In genomic region chr2:159265171-159265576, GRCh38 we compare ENCODE assay signal across 17 cellular contexts. TPM values are rescaled to one million over a fixed set of nuclear protein-coding genes. Genes with fewer than 3 reads are reported as not detected.
A peak's percentile ranks its signal among the peaks of the same experiment; 100 is the strongest.
DNase-seq lines count a peak whose midpoint lies in the region; FAIRE-seq and TF ChIP-seq lines count a peak whose summit lies in the region.
"Had no signal": no experiment of that assay in that cellular context is flagged by ENCODE, and none has a peak within 500 bp of the region (broad histone marks: within the 10 kb centered on the region; RNA-seq: fewer than 3 reads in every experiment).

No MANE protein-coding gene starts in this region.

- H3K79me2 ChIP-seq in H1 (ENCODE audit: control insufficient read depth in 1 of 2, insufficient read depth in 2 of 2, low read length in 2 of 2) = no peaks in the 10 kb centered on the region
- H3K79me2 ChIP-seq in mesendoderm (ENCODE audit: control insufficient read depth, insufficient read depth, low read length) = no peaks in the 10 kb centered on the region

- H3K23ac ChIP-seq in H1 (ENCODE audit: insufficient read length) = no peak overlapping the region
- H3K23ac ChIP-seq in mesendoderm (ENCODE audit: low read length) = no peak overlapping the region

- H3K9ac ChIP-seq in H1 (replicated peaks in 1 of 4; ENCODE audit: extremely low read depth in 1 of 4, low read depth in 3 of 4, low read length in 3 of 4) (no peak overlapping the region), mesendoderm (ENCODE audit: low read length) (no peak overlapping the region)
- H3K9ac ChIP-seq: BLaER1 treated with 17β-estradiol and CSF1 and Interleukin-3, amounts not matched to agents 10 nM and 100 nM had no signal

- H3K36me3 ChIP-seq in H1 (ENCODE audit: control insufficient read depth in 2 of 4, insufficient read depth in 4 of 4, low read length in 3 of 4) (no peaks in the 10 kb centered on the region), mesendoderm (ENCODE audit: control insufficient read depth, insufficient read depth, low read length) (no peaks in the 10 kb centered on the region), WERI-Rb-1 (no peaks in the 10 kb centered on the region)

- CTCF ChIA-PET in H1 (lab: Charles Lee; ENCODE audit: partially characterized antibody) = interaction anchor here (0.6 to 0.7 kb wide), 2 partner anchors 21 to 26 kb away, joined by 3 read pairs; no protein-coding TSS in a partner anchor

- no peak for TF ChIP-seq EP300 in H1 (IDR thresholded peaks at IDR 0.05; ENCODE audit: borderline replicate concordance in 1 of 2, low read depth in 2 of 2, low read length in 2 of 2)

- H3K4me3 ChIP-seq in H1 (ENCODE audit: extremely low read depth in 1 of 4, insufficient read depth in 2 of 4, low read depth in 3 of 4, low read length in 4 of 4) (no peak overlapping the region), mesendoderm (ENCODE audit: low read length) (no peak overlapping the region), WERI-Rb-1 (ENCODE audit: low read depth, low read length) (no peak overlapping the region)
- H3K4me3 ChIP-seq: BLaER1 treated with 17β-estradiol and CSF1 and Interleukin-3, amounts not matched to agents 10 nM and 100 nM; esophagus muscularis mucosa; stomach had no signal

- H4K20me1 ChIP-seq in H1 (replicated peaks in 1 of 2; ENCODE audit: control insufficient read depth in 1 of 2, insufficient read depth in 2 of 2, low read length in 2 of 2) = no peaks in the 10 kb centered on the region
- H4K20me1 ChIP-seq: BLaER1 treated with 17β-estradiol and CSF1 and Interleukin-3, amounts not matched to agents 10 nM and 100 nM had no signal

- POLR2A ChIA-PET in H1 (lab: Charles Lee; ENCODE audit: partially characterized antibody) = interaction anchor here (1.4 kb wide), 1 partner anchor 12 kb away, joined by 3 read pairs; no protein-coding TSS in a partner anchor

- no peak overlapping the region for H3K14ac ChIP-seq in H1 (ENCODE audit: insufficient read length)

- TF ChIP-seq RAD21 in H1 (IDR thresholded peaks at IDR 0.05 in 1 of 2, conservative IDR thresholded peaks at IDR 0.05 in 1 of 2; ENCODE audit: low read depth in 2 of 2, low read length in 2 of 2) = no peak

- DNase-seq in Daoy (ENCODE audit: low read depth) = peak; percentile 59
- peak; percentile 86 for DNase-seq in M059J (ENCODE audit: low read depth)
- no peak for DNase-seq in H1 (ENCODE audit: low read depth in 1 of 2, low spot score in 2 of 2)
- peak; percentile 79 for DNase-seq in mesendoderm
- DNase-seq in NCI-H1417 treated with DMSO at 0.1 percent for 48 hours (lab: John Stamatoyannopoulos, UW) = no peak
- no peak for DNase-seq in NCI-H446 (lab: John Stamatoyannopoulos, UW)
- no peak for DNase-seq in WERI-Rb-1
- no peak for DNase-seq in GM10266 (ENCODE audit: extremely low spot score)
- DNase-seq: activated CD8-positive, alpha-beta T cell treated with anti-CD3 and anti-CD28 coated beads for 36 hours; activated effector memory CD4-positive, alpha-beta T cell treated with Interleukin-2 at 50 U/mL for 16 hours; caudate nucleus; MM.1S; NCI-H345; retina; stomach had no signal

- no peaks in the 10 kb centered on the region for H3K4me1 ChIP-seq in H1 (replicated peaks in 1 of 4; ENCODE audit: control insufficient read depth in 3 of 4, insufficient read depth in 4 of 4, low read length in 3 of 4)
- no peaks in the 10 kb centered on the region for H3K4me1 ChIP-seq in mesendoderm (ENCODE audit: control insufficient read depth, low read depth, low read length)
- H3K4me1 ChIP-seq: BLaER1 treated with 17β-estradiol and CSF1 and Interleukin-3, amounts not matched to agents 10 nM and 100 nM had no signal

- H2BK5ac ChIP-seq in H1 (ENCODE audit: low read depth, low read length) (no peak overlapping the region), mesendoderm (ENCODE audit: low read length) (no peak overlapping the region)

- H4K5ac ChIP-seq in H1 (ENCODE audit: insufficient read length, low read depth, low read length) = no peak overlapping the region
- H4K5ac ChIP-seq in mesendoderm (ENCODE audit: low read length) = no peak overlapping the region

- no peak overlapping the region for H4K8ac ChIP-seq in H1 (ENCODE audit: extremely low read depth, insufficient read depth, low read length)
- H4K8ac ChIP-seq in mesendoderm (ENCODE audit: low read depth, low read length) = no peak overlapping the region

- H3K9me3 ChIP-seq in H1 (ENCODE audit: insufficient read depth in 2 of 2, low read depth in 1 of 2, low read length in 1 of 2) (no peaks in the 10 kb centered on the region), WERI-Rb-1 (ENCODE audit: severe bottlenecking) (no peaks in the 10 kb centered on the region)
- H3K9me3 ChIP-seq: esophagus muscularis mucosa, stomach had no signal

- no peak overlapping the region for H2BK20ac ChIP-seq in H1 (ENCODE audit: low read length)

- H3K4ac ChIP-seq in H1 (replicated peaks; ENCODE audit: insufficient read length, low read depth, low read length) (no peak overlapping the region), mesendoderm (ENCODE audit: low read depth, low read length) (no peak overlapping the region)

- no peak overlapping the region for H4K91ac ChIP-seq in H1 (replicated peaks; ENCODE audit: insufficient read length, low read length)

- no peaks in the 10 kb centered on the region for H3K79me1 ChIP-seq in H1 (ENCODE audit: low read depth, low read length)
- no peaks in the 10 kb centered on the region for H3K79me1 ChIP-seq in mesendoderm (ENCODE audit: low read length)

- no peak overlapping the region for H2BK12ac ChIP-seq in H1 (ENCODE audit: low read depth, low read length)

- no peak for TF ChIP-seq POLR2A in H1 (IDR thresholded peaks at IDR 0.05; ENCODE audit: control extremely low read depth in 1 of 2, low read depth in 2 of 2, low read length in 2 of 2)

- H2AFZ ChIP-seq in H1 (ENCODE audit: low read length) = no peak overlapping the region

- H2BK15ac ChIP-seq in H1 (ENCODE audit: low read length) (no peak overlapping the region), mesendoderm (replicated peaks; ENCODE audit: low read depth) (no peak overlapping the region)

- H3K27ac ChIP-seq in H1 (ENCODE audit: low read depth, low read length) (no peak overlapping the region), mesendoderm (ENCODE audit: low read depth, low read length) (peak overlapping the region; percentile 5), WERI-Rb-1 (no peak overlapping the region)
- H3K27ac ChIP-seq: BLaER1 treated with 17β-estradiol and CSF1 and Interleukin-3, amounts not matched to agents 10 nM and 100 nM; esophagus muscularis mucosa; stomach had no signal

- H3K27me3 ChIP-seq in H1 (replicated peaks in 1 of 4; ENCODE audit: control insufficient read depth in 3 of 4, extremely low read depth in 1 of 4, insufficient read depth in 3 of 4, low read length in 3 of 4) = no peaks in the 10 kb centered on the region
- H3K27me3 ChIP-seq in mesendoderm (ENCODE audit: insufficient read depth, low read length, poor library complexity) = no peaks in the 10 kb centered on the region
- H3K27me3 ChIP-seq in WERI-Rb-1 (ENCODE audit: insufficient read depth, low read depth, severe bottlenecking) = no peaks in the 10 kb centered on the region
- H3K27me3 ChIP-seq: BLaER1 treated with 17β-estradiol and CSF1 and Interleukin-3, amounts not matched to agents 10 nM and 100 nM; esophagus muscularis mucosa; stomach had no signal

- no peak for FAIRE-seq in H1 (lab: Jason Lieb, UNC)

- H3K4me2 ChIP-seq in H1 (ENCODE audit: insufficient read depth in 1 of 2, low read depth in 2 of 2, low read length in 2 of 2) = 0 out of 4 replicates have a peak overlapping the region, but pooled peaks of 1 of the 2 experiments have one; percentile 21
- no peak overlapping the region for H3K4me2 ChIP-seq in mesendoderm (ENCODE audit: low read length)
- H3K4me2 ChIP-seq: BLaER1 treated with 17β-estradiol and CSF1 and Interleukin-3, amounts not matched to agents 10 nM and 100 nM had no signal

- H2AK5ac ChIP-seq in H1 (ENCODE audit: low read depth, low read length) (no peak overlapping the region), mesendoderm (ENCODE audit: low read length) (no peak overlapping the region)

- no peak for TF ChIP-seq CTCF in H1 (IDR thresholded peaks at IDR 0.05; ENCODE audit: control extremely low read depth in 1 of 3, insufficient read depth in 1 of 3, low read depth in 1 of 3, low read length in 3 of 3)
- no peak for TF ChIP-seq CTCF in WERI-Rb-1 (IDR thresholded peaks at IDR 0.05; ENCODE audit: low read depth, low read length)
- TF ChIP-seq CTCF in GM10266 (IDR thresholded peaks at IDR 0.05; ENCODE audit: control insufficient read depth, insufficient read depth, low read depth, missing control alignments) = no peak

- no peak overlapping the region for H3K18ac ChIP-seq in H1 (ENCODE audit: extremely low read depth, low read length)
- no peak overlapping the region for H3K18ac ChIP-seq in mesendoderm (ENCODE audit: low read length)

- H2BK120ac ChIP-seq in H1 (replicated peaks; ENCODE audit: low read depth, low read length) (no peak overlapping the region), mesendoderm (ENCODE audit: low read depth, low read length) (no peak overlapping the region)

- H3K56ac ChIP-seq in H1 (replicated peaks; ENCODE audit: insufficient read length, low read depth, low read length) (no peak overlapping the region), mesendoderm (ENCODE audit: low read length) (no peak overlapping the region)

- no peaks in the 10 kb centered on the region for H3K23me2 ChIP-seq in H1 (ENCODE audit: low read depth, low read length)

- 91% methylated on average over 1 of the region's 1 CpG; no CpG with 5 or more reads in 1 of the 2 experiments for WGBS in H1 (ENCODE audit: extremely low coverage in 1 of 2, insufficient coverage in 1 of 2, insufficient read length in 1 of 2, insufficient replicate concordance in 2 of 2, low coverage in 1 of 2, low lambda C conversion rate in 2 of 2, missing lambda C conversion rate in 1 of 2), 2 experiments
- no CpG with 5 or more reads among the region's 1 CpG for WGBS in mesendoderm (ENCODE audit: extremely low coverage, insufficient coverage, low lambda C conversion rate)

TF ChIP-seq in H1, 55 proteins besides CTCF, POLR2A, EP300 and RAD21 (continues in another document):
- peak; percentile 77; the same call in 1 of the 2 replicates for TF ChIP-seq JUND (IDR thresholded peaks at IDR 0.05; ENCODE audit: low read length)
- TF ChIP-seq BACH1 (IDR thresholded peaks at IDR 0.05; ENCODE audit: low read length) = no peak

RNA-seq across cellular contexts. Expression of gene WDSUB1, which starts 21.3 kb away (rescaled TPM):
- total RNA-seq in Daoy (2014; rRNA removed; shearing (Covaris generic)) = 6.4 and 7.8 TPM in 2 replicates
- 6.8 and 7.8 TPM in 2 replicates for total RNA-seq in M059J (2014; rRNA removed; shearing (Covaris generic))
- total RNA-seq in H1 (2021; fragmentation: NEBNext Ultra II Directional; extraction: Animal tissue kit (Norgen Biotek cat#: 25700)) = 5.5 and 8.0 TPM in 2 replicates
- polyA plus RNA-seq in H1 (2011; rRNA removed) = 4.4 and 5.5 TPM in 2 replicates
- polyA plus RNA-seq in H1 (2011; cell fraction: cytosol; rRNA removed) = 5.9 TPM
- 5.4 TPM for polyA plus RNA-seq in H1 (2011; cell fraction: nucleus; rRNA removed)
- 6.0 to 6.2 TPM (median 6.1 TPM) in 4 replicates for polyA plus RNA-seq in H1 (2012, experiment 1 of 2)
- polyA plus RNA-seq in H1 (2012, experiment 2 of 2) = 1.1 TPM
- 4.5 TPM for polyA plus RNA-seq in H1 (2013, experiment 1 of 2)
- polyA plus RNA-seq in H1 (2013, experiment 2 of 2) = 4.3 TPM
- 12.3 and 13.2 TPM in 2 replicates for polyA minus RNA-seq in H1 (2011; rRNA and poly(A)+ RNA removed)
- 3.3 TPM for polyA minus RNA-seq in H1 (2011; cell fraction: cytosol; rRNA and poly(A)+ RNA removed)
- polyA minus RNA-seq in H1 (2011; cell fraction: nucleus; rRNA and poly(A)+ RNA removed) = 16.4 TPM
- polyA plus RNA-seq in mesendoderm (2013, experiment 1 of 2) = 4.6 TPM
- polyA plus RNA-seq in mesendoderm (2013, experiment 2 of 2) = 5.2 TPM

Comparison
In these comparisons a context has a peak if more than half of its experiments do, and no peak if none do; other contexts are left out.
1. DNase-seq: peak in Daoy (single experiment), M059J (single experiment) and mesendoderm (single experiment); none in H1 (0 of 2), NCI-H1417 treated with DMSO at 0.1 percent for 48 hours (single experiment), NCI-H446 (0 of 2), WERI-Rb-1 (single experiment) and GM10266 (single experiment).